Comparison of ENCODE assay signal across 8 cellular contexts in the genomic region with DNA sequence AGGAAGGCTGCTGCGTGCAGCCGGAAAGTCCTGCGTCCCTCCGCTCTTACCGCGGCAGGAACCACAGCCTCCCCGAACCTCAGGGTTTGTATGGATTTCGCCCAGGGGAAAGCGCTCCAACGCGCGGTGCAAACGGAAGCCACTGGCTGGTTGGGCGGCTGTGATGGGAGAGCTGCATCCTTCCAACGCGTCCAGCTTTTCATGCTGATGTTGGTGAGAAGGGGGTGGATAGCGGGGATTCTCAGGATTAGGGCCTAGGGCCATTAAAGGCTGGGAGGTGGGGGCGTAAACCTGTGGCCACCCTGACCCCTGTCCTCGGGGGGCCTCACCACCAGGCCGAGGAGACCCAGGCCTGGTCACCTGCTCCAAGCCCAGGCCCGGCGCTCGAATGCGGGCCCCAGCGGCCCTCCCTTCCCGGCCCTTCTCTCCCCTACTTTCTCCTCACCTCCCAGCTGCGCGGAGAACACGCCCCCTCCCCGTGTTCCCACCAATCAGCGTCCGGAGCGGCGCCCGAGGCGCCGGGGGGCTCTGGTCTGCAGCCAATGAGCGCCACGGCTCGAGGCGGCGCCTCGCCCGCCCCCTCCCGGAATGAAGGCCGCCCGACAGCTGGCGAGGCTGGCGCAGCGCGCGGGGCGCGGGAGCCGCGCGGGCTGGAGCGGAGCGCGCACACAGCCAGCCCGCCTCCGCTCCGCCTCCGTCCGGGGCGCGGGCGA.
A peak's percentile ranks its signal among the peaks of the same experiment; 100 is the strongest.
DNase-seq lines count a peak whose midpoint lies in the region; ATAC-seq lines count a peak whose summit lies in the region.

No MANE protein-coding gene starts in this region.

- peaks cover 19% of the 10 kb centered on the region for H3K4me1 Mint-ChIP-seq in memory B cell

- H3K9me3 Mint-ChIP-seq in memory B cell, result no peaks in the 10 kb centered on the region

- H3K27ac Mint-ChIP-seq in memory B cell, result no peak overlapping the region

- no peaks in the 10 kb centered on the region for H3K27me3 Mint-ChIP-seq in memory B cell

- ATAC-seq in GM19043 (IDR thresholded peaks at IDR 0.05; ENCODE audit: low read depth, unreplicated experiment) (peak; percentile 46), HG03378 (IDR thresholded peaks at IDR 0.05; ENCODE audit: unreplicated experiment) (peak; percentile 36), memory B cell (ENCODE audit: low read depth) (peak; percentile 52)

- peak; percentile 54 to 59 for DNase-seq in AML-193 (lab: John Stamatoyannopoulos, UW)
- peak; percentile 53 for DNase-seq in NCI-H748 treated with DMSO at 0.1 percent for 48 hours (lab: John Stamatoyannopoulos, UW)
- DNase-seq in activated CD8-positive, alpha-beta memory T cell treated with anti-CD3 and anti-CD28 coated beads for 4 hours (ENCODE audit: low read depth in 2 of 2), result peak; percentile 64 to 71
- DNase-seq in effector CD8-positive, alpha-beta T cell (lab: John Stamatoyannopoulos, UW), result peak; percentile 66
- peak; percentile 52 to 56 for DNase-seq in memory B cell (ENCODE audit: low spot score in 2 of 2)
- DNase-seq in stimulated activated CD4-positive, alpha-beta T cell treated with anti-CD3 and anti-CD28 coated beads, TNF-alpha, amount 100 ng/mL, for 4 hours (ENCODE audit: low read depth in 3 of 3), result peak; percentile 63 to 78 (median 68)

- H3K4me3 Mint-ChIP-seq in memory B cell, result peak overlapping the region; percentile 89

- H3K36me3 Mint-ChIP-seq in memory B cell, result peaks cover 8% of the 10 kb centered on the region

Comparison
In these comparisons a context has a peak if more than half of its experiments do, and no peak if none do; other contexts are left out.
1. Peak in every context shown above with its lines: DNase-seq and ATAC-seq.